8 cellular contexts compared by ENCODE assay signal in the genomic region with DNA sequence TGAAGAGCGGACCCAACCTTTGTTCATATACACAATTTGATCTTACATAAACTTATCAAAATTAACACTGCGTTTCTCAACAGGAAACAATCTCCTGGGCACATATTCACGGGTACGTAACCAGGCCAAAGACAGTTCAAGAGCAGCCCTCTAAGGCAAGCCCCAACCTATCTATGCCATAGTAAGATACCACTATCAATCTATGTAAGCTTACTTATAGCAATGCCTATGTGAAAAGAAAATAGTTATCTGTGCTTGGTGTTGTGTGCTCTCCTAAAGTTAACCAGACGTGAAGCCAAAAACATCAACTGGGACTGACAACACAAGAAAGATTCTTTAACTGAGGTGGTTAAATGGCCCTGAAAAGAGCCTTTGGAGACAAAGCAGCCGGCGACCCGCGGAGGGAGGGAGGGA. TPM values are rescaled to one million over a fixed set of nuclear protein-coding genes. Genes with fewer than 3 reads are reported as not detected.
DNase-seq lines count a peak whose midpoint lies in the region; ATAC-seq and TF ChIP-seq lines count a peak whose summit lies in the region.

No MANE protein-coding gene starts in this region.

- peaks cover 53% of the 10 kb centered on the region for H3K79me2 ChIP-seq in OCI-LY3 (ENCODE audit: low read length)

- peaks cover 26% of the 10 kb centered on the region for H3K4me1 ChIP-seq in ES-I3 (ENCODE audit: insufficient read depth, low read length)
- peaks cover 37% of the 10 kb centered on the region for H3K4me1 ChIP-seq in OCI-LY3 (ENCODE audit: low read length)

- no peak for ATAC-seq in naive thymus-derived CD8-positive, alpha-beta T cell
- ATAC-seq in GM19467 (IDR thresholded peaks at IDR 0.05; ENCODE audit: unreplicated experiment) = no peak

- peaks cover 44% of the 10 kb centered on the region for H3K4me1 Mint-ChIP-seq in dendritic cell treated with granulocyte-macrophage colony-stimulating factor and Interleukin-4, amounts not matched to agents 40 ng/mL and 50 ng/mL, for 4 days (ENCODE audit: low read depth)
- H3K4me1 Mint-ChIP-seq in naive thymus-derived CD8-positive, alpha-beta T cell = peaks cover 33 to 51% (median 47%) of the 10 kb centered on the region in 4 donors

- H3K27me3 Mint-ChIP-seq in dendritic cell treated with granulocyte-macrophage colony-stimulating factor and Interleukin-4, amounts not matched to agents 40 ng/mL and 50 ng/mL, for 4 days = no peaks in the 10 kb centered on the region
- no peaks in the 10 kb centered on the region for H3K27me3 Mint-ChIP-seq in naive thymus-derived CD8-positive, alpha-beta T cell

- peak overlapping the region; percentile 67 for H3K4me3 Mint-ChIP-seq in dendritic cell treated with granulocyte-macrophage colony-stimulating factor and Interleukin-4, amounts not matched to agents 40 ng/mL and 50 ng/mL, for 4 days
- H3K4me3 Mint-ChIP-seq in naive thymus-derived CD8-positive, alpha-beta T cell = peak overlapping the region; percentile 81 to 98 (median 92)

- H3K4me2 ChIP-seq in OCI-LY3 (ENCODE audit: low read length) = peak overlapping the region; percentile 97

- H4K20me1 ChIP-seq in OCI-LY3 (ENCODE audit: insufficient read depth, low read length) = peaks cover 34% of the 10 kb centered on the region

- TF ChIP-seq CTCF in OCI-LY3 (IDR thresholded peaks at IDR 0.05; ENCODE audit: low read depth, low read length) = no peak

- intact Hi-C loops in dendritic cell treated with granulocyte-macrophage colony-stimulating factor and Interleukin-4, amounts not matched to agents 40 ng/mL and 50 ng/mL, for 4 days (cut with micrococcal nuclease) = no loop called here

- peak overlapping the region; percentile 80 for H3K27ac Mint-ChIP-seq in dendritic cell treated with granulocyte-macrophage colony-stimulating factor and Interleukin-4, amounts not matched to agents 40 ng/mL and 50 ng/mL, for 4 days
- H3K27ac Mint-ChIP-seq in naive thymus-derived CD8-positive, alpha-beta T cell = peak overlapping the region; percentile 60 to 96 (median 92)

- H2AFZ ChIP-seq in OCI-LY3 (ENCODE audit: low read depth, low read length) = no peak overlapping the region

- no peaks in the 10 kb centered on the region for H3K9me3 Mint-ChIP-seq in dendritic cell treated with granulocyte-macrophage colony-stimulating factor and Interleukin-4, amounts not matched to agents 40 ng/mL and 50 ng/mL, for 4 days
- H3K9me3 Mint-ChIP-seq in naive thymus-derived CD8-positive, alpha-beta T cell = no peaks in the 10 kb centered on the region

- POLR2A ChIA-PET in naive thymus-derived CD8-positive, alpha-beta T cell (lab: Charles Lee) = interaction anchor here (1.2 to 8.0 kb wide), 4 partner anchors 37 to 78 kb away, joined by 3 to 353 read pairs (median 5); partner anchors contain the start of genes BOLA1 and SF3B4

- H3K36me3 ChIP-seq in ES-I3 (ENCODE audit: insufficient read depth, low read length) = no peaks in the 10 kb centered on the region
- peaks cover 30% of the 10 kb centered on the region for H3K36me3 ChIP-seq in OCI-LY3 (replicated peaks; ENCODE audit: low read depth, low read length)

- H3K9me3 ChIP-seq in ES-I3 (ENCODE audit: control insufficient read depth, insufficient read depth, low read length) = no peaks in the 10 kb centered on the region
- no peaks in the 10 kb centered on the region for H3K9me3 ChIP-seq in OCI-LY3 (ENCODE audit: insufficient read depth, low read length)

- no peaks in the 10 kb centered on the region for H3K27me3 ChIP-seq in OCI-LY3 (ENCODE audit: low read depth, low read length)

- H3K9ac ChIP-seq in ES-I3 (ENCODE audit: low read depth, low read length) (peak overlapping the region; percentile 70), OCI-LY3 (ENCODE audit: low read length) (peak overlapping the region; percentile 85)

- peak overlapping the region; percentile 78 for H3K4me3 ChIP-seq in OCI-LY3 (ENCODE audit: low read length)

- H3K36me3 Mint-ChIP-seq in dendritic cell treated with granulocyte-macrophage colony-stimulating factor and Interleukin-4, amounts not matched to agents 40 ng/mL and 50 ng/mL, for 4 days (ENCODE audit: low read depth) = peaks cover 24% of the 10 kb centered on the region
- H3K36me3 Mint-ChIP-seq in naive thymus-derived CD8-positive, alpha-beta T cell = peaks cover 3 to 25% (median 12%) of the 10 kb centered on the region in 3 donors

- peak overlapping the region; percentile 68 for H3K27ac ChIP-seq in OCI-LY3 (ENCODE audit: low read length)

- peak in 3 of 10 donors; percentile 22 to 36 (median 36) for DNase-seq in naive thymus-derived CD8-positive, alpha-beta T cell
- DNase-seq in DMS 273 (lab: John Stamatoyannopoulos, UW; ENCODE audit: unreplicated experiment) (no peak), NCI-H774 (lab: John Stamatoyannopoulos, UW) (no peak), OCI-M2 (lab: John Stamatoyannopoulos, UW; ENCODE audit: unreplicated experiment) (no peak)

RNA-seq across cellular contexts. Expression of gene BOLA1, which starts 49.4 kb away (rescaled TPM):
- 10 to 100 TPM; 21.1 to 21.6 TPM for total RNA-seq in naive thymus-derived CD8-positive, alpha-beta T cell
- polyA plus RNA-seq in naive thymus-derived CD8-positive, alpha-beta T cell = 10 to 100 TPM; 19.7 to 34.1 (median 24.3) TPM
